Comparison of ENCODE assay signal across 8 cellular contexts in genomic region chr3:187739561-187740445, GRCh38. TPM values are rescaled to one million over a fixed set of nuclear protein-coding genes. Genes with fewer than 3 reads are reported as not detected.
A peak's percentile ranks its signal among the peaks of the same experiment; 100 is the strongest.
DNase-seq lines count a peak whose midpoint lies in the region; ATAC-seq, FAIRE-seq and TF ChIP-seq lines count a peak whose summit lies in the region.

No MANE protein-coding gene starts in this region.

- peak; percentile 90 to 96 (median 94) for TF ChIP-seq CTCF in K562 (IDR thresholded peaks at IDR 0.05 in 2 of 3, conservative IDR thresholded peaks at IDR 0.05 in 1 of 3; ENCODE audit: insufficient read depth in 2 of 3, low read depth in 1 of 3, low read length in 3 of 3)

- H2AFZ ChIP-seq in K562 (ENCODE audit: low read depth, low read length), result peak overlapping the region; percentile 93

- BruUV-seq in K562 (replicated peaks; lab: Mats Ljungman, UMichigan), result no TSS peak

- peaks cover 45 to 64% of the 10 kb centered on the region in 2 experiments for H3K4me1 ChIP-seq in K562 (replicated peaks in 1 of 2; ENCODE audit: control insufficient read depth in 2 of 2, insufficient read depth in 2 of 2, low read length in 2 of 2)

- CTCF ChIA-PET in K562 (lab: Yijun Ruan, JAX; ENCODE audit: low intra/inter-chr PET ratio), result interaction anchor here (0.6 to 5.4 kb wide), 4 partner anchors 123 to 1216 kb away, joined by 3 to 39 read pairs (median 6); no protein-coding TSS in a partner anchor

- no peaks in the 10 kb centered on the region for H3K9me3 ChIP-seq in K562 (replicated peaks; ENCODE audit: control insufficient read depth, insufficient read depth, low read depth, low read length)

- no peaks in the 10 kb centered on the region for H3K9me1 ChIP-seq in K562 (ENCODE audit: control insufficient read depth, insufficient read depth, low read length)

- H3K4me2 ChIP-seq in K562 (ENCODE audit: insufficient read depth, low read length), result peak overlapping the region; percentile 72

- in situ Hi-C loops in K562 (cut with MboI), result loop anchor here (5.0 to 25.0 kb wide), 2 partner anchors 1212 to 1397 kb away; no protein-coding TSS in a partner anchor

- peak overlapping the region; percentile 33 to 44; a peak in 2 of 4 replicates for H3K9ac ChIP-seq in K562 (ENCODE audit: insufficient read depth in 1 of 2, low read depth in 2 of 2, low read length in 2 of 2)

- H3K27me3 ChIP-seq in K562 (ENCODE audit: control insufficient read depth in 2 of 2, insufficient read depth in 2 of 2, low read length in 2 of 2), result peaks cover 0 to 13% of the 10 kb centered on the region in 2 experiments; a peak in 1 of 5 replicates

- peaks cover 19% of the 10 kb centered on the region for H4K20me1 ChIP-seq in K562 (replicated peaks; ENCODE audit: control insufficient read depth, insufficient read depth, low read length)

- POLR2A ChIA-PET in K562 (lab: Yijun Ruan, JAX), result interaction anchor here (0.6 to 1.9 kb wide), 7 partner anchors 21 to 1064 kb away, joined by 3 to 5 read pairs (median 3); no protein-coding TSS in a partner anchor

- WGBS in K562 (ENCODE audit: insufficient coverage, low coverage, missing lambda C conversion rate), result 8% methylated on average over 45 of the region's 58 CpGs

- TF ChIP-seq POLR2A in K562 (conservative IDR thresholded peaks at IDR 0.05), result no peak

- H3K27ac ChIP-seq in K562 (ENCODE audit: extremely low read depth, low read depth, low read length), result no peak overlapping the region

- peaks cover 28% of the 10 kb centered on the region for H3K79me2 ChIP-seq in K562 (ENCODE audit: control insufficient read depth, insufficient read depth, low read length)

- intact Hi-C loops in K562 (cut with micrococcal nuclease), result loop anchor here (1.0 to 10.0 kb wide), 7 partner anchors 175 to 1408 kb away; no protein-coding TSS in a partner anchor

- peak; percentile 33 to 48; a peak in 3 of 4 replicates for TF ChIP-seq RAD21 in K562 (CRISPR knock-in tag; conservative IDR thresholded peaks at IDR 0.05 in 1 of 2, IDR thresholded peaks at IDR 0.05 in 1 of 2)

- DNase-seq in AML-193 (lab: John Stamatoyannopoulos, UW) (peak; percentile 96), LoVo (ENCODE audit: low spot score) (peak; percentile 84), T-helper 22 cell (ENCODE audit: low read depth) (peak; percentile 53), K562 (ENCODE audit: extremely low read depth in 1 of 4, low spot score in 3 of 4) (peak; percentile 75 to 86 (median 83)), hypothalamus (lab: John Stamatoyannopoulos, UW) (peak in 50 of 51 donors; percentile 33 to 91 (median 66)), retina (peak; percentile 99)

- no peaks in the 10 kb centered on the region for H3K36me3 ChIP-seq in K562 (ENCODE audit: control insufficient read depth, insufficient read depth, low read length)

- peak; percentile 40; the same call in 1 of the 2 replicates for TF ChIP-seq EP300 in K562 (IDR thresholded peaks at IDR 0.05; ENCODE audit: low read length)

- ATAC-seq in GM19025 (IDR thresholded peaks at IDR 0.05; ENCODE audit: low read depth, unreplicated experiment), result peak; percentile 39
- peak; percentile 60 for ATAC-seq in K562
- ATAC-seq in GM21360 (IDR thresholded peaks at IDR 0.05; ENCODE audit: unreplicated experiment), result no peak

- no peak for FAIRE-seq in K562 (lab: Jason Lieb, UNC)

- peak overlapping the region; percentile 38 for H3K4me3 ChIP-seq in K562

TF ChIP-seq in K562, 482 proteins besides CTCF, POLR2A, EP300 and RAD21 (continues in another document):
- TF ChIP-seq NR2C2 (CRISPR knock-in tag; IDR thresholded peaks at IDR 0.05) (no peak), NR2C2 (tag; IDR thresholded peaks at IDR 0.05) (peak; percentile 50; the same call in 1 of the 2 replicates), RBBP5 (IDR thresholded peaks at IDR 0.05; ENCODE audit: borderline replicate concordance, insufficient read depth, low read length, poor library complexity, severe bottlenecking) (peak; percentile 55), ZSCAN29 (IDR thresholded peaks at IDR 0.05) (no peak), ZBTB7A (IDR thresholded peaks at IDR 0.05; ENCODE audit: borderline replicate concordance, control insufficient read depth, low read depth, low read length) (peak; percentile 90), KAT2B (IDR thresholded peaks at IDR 0.05; ENCODE audit: low read depth, low read length) (no peak), ZNF512 (tag; IDR thresholded peaks at IDR 0.05) (no peak), POLR3A (IDR thresholded peaks at IDR 0.05; ENCODE audit: borderline replicate concordance, extremely low read depth, insufficient read depth, insufficient read length) (no peak), JUND (IDR thresholded peaks at IDR 0.05; ENCODE audit: borderline replicate concordance, low read depth, low read length) (peak; percentile 25; the same call in 1 of the 2 replicates), JUND (tag; IDR thresholded peaks at IDR 0.05; ENCODE audit: borderline replicate concordance, low read depth, low read length) (no peak), CCNT2 (IDR thresholded peaks at IDR 0.05; ENCODE audit: borderline replicate concordance, extremely low read depth, insufficient read length, low read depth, low read length) (peak; percentile 86), HDAC2 (IDR thresholded peaks at IDR 0.05) (no peak), NFE2 (IDR thresholded peaks at IDR 0.05; ENCODE audit: low read depth) (no peak), HCFC1 (IDR thresholded peaks at IDR 0.05; ENCODE audit: low read depth, low read length) (peak; percentile 46; the same call in 1 of the 2 replicates), SP2 (IDR thresholded peaks at IDR 0.05; ENCODE audit: extremely low read depth, low read depth, low read length, poor library complexity, severe bottlenecking) (no peak), MXI1 (IDR thresholded peaks at IDR 0.05; ENCODE audit: low read depth, low read length) (no peak), HLTF (IDR thresholded peaks at IDR 0.05) (no peak), ZNF124 (CRISPR knock-in tag; IDR thresholded peaks at IDR 0.05) (no peak), ELF1 (tag; IDR thresholded peaks at IDR 0.05) (no peak), RB1 (IDR thresholded peaks at IDR 0.05; ENCODE audit: low read depth) (peak; percentile 91), SIN3B (IDR thresholded peaks at IDR 0.05; ENCODE audit: low read depth) (no peak), HNRNPH1 (optimal IDR thresholded peaks at IDR 0.05; ENCODE audit: low read depth, low read length) (no peak), ZNF408 (CRISPR knock-in tag; IDR thresholded peaks at IDR 0.05; ENCODE audit: low read depth) (no peak), SUPT5H (IDR thresholded peaks at IDR 0.05) (no peak), PCBP2 (IDR thresholded peaks at IDR 0.05; ENCODE audit: low read depth, low read length, poor library complexity, severe bottlenecking) (no peak)

RNA-seq across cellular contexts. Expression of gene BCL6, which starts 5.5 kb away (rescaled TPM):
- 13.3 and 20.6 TPM in 2 replicates for total RNA-seq in K562 (2011; cell fraction: chromatin; rRNA removed; ENCODE audit: low replicate concordance)
- 9.1 and 10.0 TPM in 2 replicates for total RNA-seq in K562 (2011; cell fraction: nucleolus; rRNA removed)
- total RNA-seq in K562 (2011; cell fraction: nucleoplasm; rRNA removed), result 14.6 and 28.6 TPM in 2 replicates
- total RNA-seq in K562 (2014; rRNA removed) (0.64 and 1.3 TPM in 2 replicates), K562 (2014; rRNA removed; fragmentation: Illumina TruSeq; extraction: Trizol) (1.4 and 1.6 TPM in 2 replicates), K562 (2015; rRNA removed; fragmentation: Illumina TruSeq; extraction: Trizol) (0.94 and 0.98 TPM in 2 replicates), K562 (2021) (2.4 and 3.5 TPM in 2 replicates)
- polyA plus RNA-seq in K562 (2011; rRNA removed) (3.4 and 8.7 TPM in 2 replicates), K562 (2014; fragmentation: Illumina TruSeq; extraction: Trizol) (2.6 and 2.8 TPM in 2 replicates), K562 (2014; fragmentation: Nextera tagmentation; extraction: Ambion mirVana) (under 1 TPM; 0.08 to 0.23 TPM), K562 (2014; rRNA removed) (2.5 and 2.8 TPM in 2 replicates)
- polyA plus RNA-seq in K562 (2011; cell fraction: cytosol; rRNA removed), result 0.98 and 3.2 TPM in 2 replicates
- 21.7 and 44.7 TPM in 2 replicates for polyA plus RNA-seq in K562 (2011; cell fraction: nucleus; rRNA removed)
- polyA plus RNA-seq in K562 (2012), result 5.8 and 17.3 TPM in 2 replicates
- 3.9 and 5.7 TPM in 2 replicates for polyA minus RNA-seq in K562 (2011; rRNA and poly(A)+ RNA removed)
- 0.48 and 0.91 TPM in 2 replicates for polyA minus RNA-seq in K562 (2011; cell fraction: cytosol; rRNA and poly(A)+ RNA removed)
- polyA minus RNA-seq in K562 (2011; cell fraction: nucleus; rRNA and poly(A)+ RNA removed), result 3.8 and 5.6 TPM in 2 replicates

RNA-seq across cellular contexts. Expression of gene RTP2, which starts 37.4 kb away (rescaled TPM):
- total RNA-seq in K562 (2011; cell fraction: chromatin; rRNA removed; ENCODE audit: low replicate concordance), result not detected in 2 replicates
- total RNA-seq in K562 (2011; cell fraction: nucleolus; rRNA removed), result not detected in 2 replicates
- total RNA-seq in K562 (2011; cell fraction: nucleoplasm; rRNA removed), result not detected in 2 replicates
- total RNA-seq in K562 (2014; rRNA removed) (not detected in 2 replicates), K562 (2014; rRNA removed; fragmentation: Illumina TruSeq; extraction: Trizol) (not detected in 2 replicates), K562 (2015; rRNA removed; fragmentation: Illumina TruSeq; extraction: Trizol) (not detected in 2 replicates), K562 (2021) (not detected in 2 replicates)
- polyA plus RNA-seq in K562 (2011; rRNA removed) (not detected in 2 replicates), K562 (2014; fragmentation: Illumina TruSeq; extraction: Trizol) (not detected in 2 replicates), K562 (2014; fragmentation: Nextera tagmentation; extraction: Ambion mirVana) (not detected), K562 (2014; rRNA removed) (not detected in 2 replicates)
- not detected in 2 replicates for polyA plus RNA-seq in K562 (2011; cell fraction: cytosol; rRNA removed)
- polyA plus RNA-seq in K562 (2011; cell fraction: nucleus; rRNA removed), result not detected in 2 replicates
- polyA plus RNA-seq in K562 (2012), result not detected in 2 replicates
- polyA minus RNA-seq in K562 (2011; rRNA and poly(A)+ RNA removed), result not detected in 2 replicates
- polyA minus RNA-seq in K562 (2011; cell fraction: cytosol; rRNA and poly(A)+ RNA removed), result not detected in 2 replicates
- not detected in 2 replicates for polyA minus RNA-seq in K562 (2011; cell fraction: nucleus; rRNA and poly(A)+ RNA removed)
